In the genomic region with DNA sequence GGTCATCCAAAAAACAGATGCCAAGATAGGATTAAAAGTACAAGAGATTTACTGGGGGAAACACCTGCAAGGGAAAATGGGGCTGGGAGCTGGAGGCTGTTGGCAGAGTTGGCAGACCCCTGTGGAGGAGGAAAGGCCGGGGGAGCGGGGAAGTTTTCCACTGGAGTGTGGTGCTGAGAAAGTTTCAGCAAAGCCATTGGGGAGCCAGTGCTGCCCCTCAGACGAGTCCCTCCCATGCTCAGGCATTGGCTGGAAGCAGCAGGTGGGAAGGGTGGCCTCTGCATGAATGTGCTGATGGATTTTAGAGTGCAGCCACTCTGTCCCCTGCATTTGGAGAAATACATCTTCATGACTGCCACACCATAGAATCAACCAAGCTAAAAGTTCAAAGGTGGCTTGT, we compare ENCODE assay signal across 1 cellular context.
TF ChIP-seq lines count a peak whose summit lies in the region.

No MANE protein-coding gene starts in this region.

TF ChIP-seq in GM23338, 12 proteins besides CTCF, POLR2A, EP300 and RAD21 (continued from another document):
- TF ChIP-seq, protein P1, sequence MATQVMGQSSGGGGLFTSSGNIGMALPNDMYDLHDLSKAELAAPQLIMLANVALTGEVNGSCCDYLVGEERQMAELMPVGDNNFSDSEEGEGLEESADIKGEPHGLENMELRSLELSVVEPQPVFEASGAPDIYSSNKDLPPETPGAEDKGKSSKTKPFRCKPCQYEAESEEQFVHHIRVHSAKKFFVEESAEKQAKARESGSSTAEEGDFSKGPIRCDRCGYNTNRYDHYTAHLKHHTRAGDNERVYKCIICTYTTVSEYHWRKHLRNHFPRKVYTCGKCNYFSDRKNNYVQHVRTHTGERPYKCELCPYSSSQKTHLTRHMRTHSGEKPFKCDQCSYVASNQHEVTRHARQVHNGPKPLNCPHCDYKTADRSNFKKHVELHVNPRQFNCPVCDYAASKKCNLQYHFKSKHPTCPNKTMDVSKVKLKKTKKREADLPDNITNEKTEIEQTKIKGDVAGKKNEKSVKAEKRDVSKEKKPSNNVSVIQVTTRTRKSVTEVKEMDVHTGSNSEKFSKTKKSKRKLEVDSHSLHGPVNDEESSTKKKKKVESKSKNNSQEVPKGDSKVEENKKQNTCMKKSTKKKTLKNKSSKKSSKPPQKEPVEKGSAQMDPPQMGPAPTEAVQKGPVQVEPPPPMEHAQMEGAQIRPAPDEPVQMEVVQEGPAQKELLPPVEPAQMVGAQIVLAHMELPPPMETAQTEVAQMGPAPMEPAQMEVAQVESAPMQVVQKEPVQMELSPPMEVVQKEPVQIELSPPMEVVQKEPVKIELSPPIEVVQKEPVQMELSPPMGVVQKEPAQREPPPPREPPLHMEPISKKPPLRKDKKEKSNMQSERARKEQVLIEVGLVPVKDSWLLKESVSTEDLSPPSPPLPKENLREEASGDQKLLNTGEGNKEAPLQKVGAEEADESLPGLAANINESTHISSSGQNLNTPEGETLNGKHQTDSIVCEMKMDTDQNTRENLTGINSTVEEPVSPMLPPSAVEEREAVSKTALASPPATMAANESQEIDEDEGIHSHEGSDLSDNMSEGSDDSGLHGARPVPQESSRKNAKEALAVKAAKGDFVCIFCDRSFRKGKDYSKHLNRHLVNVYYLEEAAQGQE (IDR thresholded peaks at IDR 0.05; ENCODE audit: unreplicated experiment): no peak
- TF ChIP-seq STAT1 (IDR thresholded peaks at IDR 0.05; ENCODE audit: unreplicated experiment) (no peak), ZNF331 (CRISPR knock-in tag; IDR thresholded peaks at IDR 0.05; ENCODE audit: low read depth) (no peak)
- TF ChIP-seq, protein P2, sequence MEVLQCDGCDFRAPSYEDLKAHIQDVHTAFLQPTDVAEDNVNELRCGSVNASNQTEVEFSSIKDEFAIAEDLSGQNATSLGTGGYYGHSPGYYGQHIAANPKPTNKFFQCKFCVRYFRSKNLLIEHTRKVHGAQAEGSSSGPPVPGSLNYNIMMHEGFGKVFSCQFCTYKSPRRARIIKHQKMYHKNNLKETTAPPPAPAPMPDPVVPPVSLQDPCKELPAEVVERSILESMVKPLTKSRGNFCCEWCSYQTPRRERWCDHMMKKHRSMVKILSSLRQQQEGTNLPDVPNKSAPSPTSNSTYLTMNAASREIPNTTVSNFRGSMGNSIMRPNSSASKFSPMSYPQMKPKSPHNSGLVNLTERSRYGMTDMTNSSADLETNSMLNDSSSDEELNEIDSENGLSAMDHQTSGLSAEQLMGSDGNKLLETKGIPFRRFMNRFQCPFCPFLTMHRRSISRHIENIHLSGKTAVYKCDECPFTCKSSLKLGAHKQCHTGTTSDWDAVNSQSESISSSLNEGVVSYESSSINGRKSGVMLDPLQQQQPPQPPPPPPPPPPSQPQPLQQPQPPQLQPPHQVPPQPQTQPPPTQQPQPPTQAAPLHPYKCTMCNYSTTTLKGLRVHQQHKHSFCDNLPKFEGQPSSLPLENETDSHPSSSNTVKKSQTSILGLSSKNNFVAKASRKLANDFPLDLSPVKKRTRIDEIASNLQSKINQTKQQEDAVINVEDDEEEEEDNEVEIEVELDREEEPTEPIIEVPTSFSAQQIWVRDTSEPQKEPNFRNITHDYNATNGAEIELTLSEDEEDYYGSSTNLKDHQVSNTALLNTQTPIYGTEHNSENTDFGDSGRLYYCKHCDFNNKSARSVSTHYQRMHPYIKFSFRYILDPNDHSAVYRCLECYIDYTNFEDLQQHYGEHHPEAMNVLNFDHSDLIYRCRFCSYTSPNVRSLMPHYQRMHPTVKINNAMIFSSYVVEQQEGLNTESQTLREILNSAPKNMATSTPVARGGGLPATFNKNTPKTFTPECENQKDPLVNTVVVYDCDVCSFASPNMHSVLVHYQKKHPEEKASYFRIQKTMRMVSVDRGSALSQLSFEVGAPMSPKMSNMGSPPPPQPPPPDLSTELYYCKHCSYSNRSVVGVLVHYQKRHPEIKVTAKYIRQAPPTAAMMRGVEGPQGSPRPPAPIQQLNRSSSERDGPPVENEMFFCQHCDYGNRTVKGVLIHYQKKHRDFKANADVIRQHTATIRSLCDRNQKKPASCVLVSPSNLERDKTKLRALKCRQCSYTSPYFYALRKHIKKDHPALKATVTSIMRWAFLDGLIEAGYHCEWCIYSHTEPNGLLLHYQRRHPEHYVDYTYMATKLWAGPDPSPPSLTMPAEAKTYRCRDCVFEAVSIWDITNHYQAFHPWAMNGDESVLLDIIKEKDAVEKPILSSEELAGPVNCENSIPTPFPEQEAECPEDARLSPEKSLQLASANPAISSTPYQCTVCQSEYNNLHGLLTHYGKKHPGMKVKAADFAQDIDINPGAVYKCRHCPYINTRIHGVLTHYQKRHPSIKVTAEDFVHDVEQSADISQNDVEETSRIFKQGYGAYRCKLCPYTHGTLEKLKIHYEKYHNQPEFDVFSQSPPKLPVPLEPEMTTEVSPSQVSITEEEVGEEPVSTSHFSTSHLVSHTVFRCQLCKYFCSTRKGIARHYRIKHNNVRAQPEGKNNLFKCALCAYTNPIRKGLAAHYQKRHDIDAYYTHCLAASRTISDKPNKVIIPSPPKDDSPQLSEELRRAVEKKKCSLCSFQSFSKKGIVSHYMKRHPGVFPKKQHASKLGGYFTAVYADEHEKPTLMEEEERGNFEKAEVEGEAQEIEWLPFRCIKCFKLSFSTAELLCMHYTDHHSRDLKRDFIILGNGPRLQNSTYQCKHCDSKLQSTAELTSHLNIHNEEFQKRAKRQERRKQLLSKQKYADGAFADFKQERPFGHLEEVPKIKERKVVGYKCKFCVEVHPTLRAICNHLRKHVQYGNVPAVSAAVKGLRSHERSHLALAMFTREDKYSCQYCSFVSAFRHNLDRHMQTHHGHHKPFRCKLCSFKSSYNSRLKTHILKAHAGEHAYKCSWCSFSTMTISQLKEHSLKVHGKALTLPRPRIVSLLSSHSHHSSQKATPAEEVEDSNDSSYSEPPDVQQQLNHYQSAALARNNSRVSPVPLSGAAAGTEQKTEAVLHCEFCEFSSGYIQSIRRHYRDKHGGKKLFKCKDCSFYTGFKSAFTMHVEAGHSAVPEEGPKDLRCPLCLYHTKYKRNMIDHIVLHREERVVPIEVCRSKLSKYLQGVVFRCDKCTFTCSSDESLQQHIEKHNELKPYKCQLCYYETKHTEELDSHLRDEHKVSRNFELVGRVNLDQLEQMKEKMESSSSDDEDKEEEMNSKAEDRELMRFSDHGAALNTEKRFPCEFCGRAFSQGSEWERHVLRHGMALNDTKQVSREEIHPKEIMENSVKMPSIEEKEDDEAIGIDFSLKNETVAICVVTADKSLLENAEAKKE (CRISPR knock-in tag; IDR thresholded peaks at IDR 0.05): no peak
